1 cellular context compared by ENCODE assay signal in genomic region chr6:139135578-139136545, GRCh38.
A peak's percentile ranks its signal among the peaks of the same experiment; 100 is the strongest.
TF ChIP-seq lines count a peak whose summit lies in the region.

No MANE protein-coding gene starts in this region.

TF ChIP-seq in H1, 55 proteins besides CTCF, POLR2A, EP300 and RAD21 (continued from another document):
- peak; percentile 88 for TF ChIP-seq KDM4A (IDR thresholded peaks at IDR 0.05; ENCODE audit: low read depth, low read length, severe bottlenecking)
- no peak for TF ChIP-seq FOSL1 (IDR thresholded peaks at IDR 0.05; ENCODE audit: insufficient read depth, low read depth, low read length)
- TF ChIP-seq TEAD4 (IDR thresholded peaks at IDR 0.05; ENCODE audit: low read depth, low read length), result no peak
- no peak for TF ChIP-seq SAP30 (IDR thresholded peaks at IDR 0.05; ENCODE audit: insufficient read depth, insufficient replicate concordance, low read length)
- no peak for TF ChIP-seq BRCA1 (IDR thresholded peaks at IDR 0.05; ENCODE audit: low read depth, low read length)
- TF ChIP-seq PHF8 (conservative IDR thresholded peaks at IDR 0.05; ENCODE audit: low read depth, low read length), result peak; percentile 26; the same call in 1 of the 2 replicates
- TF ChIP-seq TAF1 (IDR thresholded peaks at IDR 0.05; ENCODE audit: low read depth, low read length), result 0 out of 2 replicates have a peak, but pooled peaks have one; percentile 21
